In the genomic region with DNA sequence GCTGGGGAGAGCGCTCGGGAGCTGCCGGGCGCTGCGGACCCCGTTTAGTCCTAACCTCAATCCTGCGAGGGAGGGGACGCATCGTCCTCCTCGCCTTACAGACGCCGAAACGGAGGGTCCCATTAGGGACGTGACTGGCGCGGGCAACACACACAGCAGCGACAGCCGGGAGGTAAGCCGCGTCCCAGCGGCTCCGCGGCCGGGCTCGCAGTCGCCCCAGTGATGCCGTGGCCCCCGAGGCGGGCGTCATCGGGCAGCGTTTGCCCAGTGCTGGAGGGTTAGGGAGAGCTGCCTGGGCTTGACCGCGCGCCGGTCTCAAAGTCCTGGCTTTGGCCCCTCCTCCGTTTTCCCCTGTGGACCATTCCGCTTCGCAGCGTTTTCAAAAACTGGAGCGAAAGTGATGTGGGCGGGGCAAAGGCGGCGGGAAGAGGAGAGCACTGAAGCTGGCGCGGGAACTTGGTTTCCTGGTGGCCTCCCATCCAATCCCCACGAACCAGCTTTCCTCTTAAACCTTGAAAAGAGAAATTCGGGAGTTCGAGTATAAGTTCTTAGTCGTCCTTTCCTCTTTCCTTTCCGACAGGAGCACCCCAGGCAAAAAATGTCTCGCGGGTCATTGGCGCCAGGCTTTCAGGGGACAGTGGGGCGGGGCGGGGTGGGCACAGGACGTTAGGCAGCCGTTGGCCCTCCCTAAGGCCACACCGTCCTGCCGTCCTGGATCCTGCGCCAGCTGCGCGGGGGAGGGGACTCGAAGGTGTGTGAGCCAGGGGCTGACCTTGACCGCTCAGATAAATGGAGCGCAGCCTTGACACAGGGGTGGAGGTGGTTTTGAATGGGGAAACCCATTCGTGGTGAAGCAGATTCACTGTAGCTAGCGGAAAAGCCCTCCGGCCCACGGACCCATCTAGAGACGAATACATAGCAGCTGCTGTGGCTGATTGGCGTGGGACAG, we compare ENCODE assay signal across 1 cellular context.
TF ChIP-seq lines count a peak whose summit lies in the region.

No MANE protein-coding gene starts in this region.

TF ChIP-seq in PFSK-1, 5 proteins besides CTCF, POLR2A, EP300 and RAD21 (continued from another document):
- TF ChIP-seq, protein P1, sequence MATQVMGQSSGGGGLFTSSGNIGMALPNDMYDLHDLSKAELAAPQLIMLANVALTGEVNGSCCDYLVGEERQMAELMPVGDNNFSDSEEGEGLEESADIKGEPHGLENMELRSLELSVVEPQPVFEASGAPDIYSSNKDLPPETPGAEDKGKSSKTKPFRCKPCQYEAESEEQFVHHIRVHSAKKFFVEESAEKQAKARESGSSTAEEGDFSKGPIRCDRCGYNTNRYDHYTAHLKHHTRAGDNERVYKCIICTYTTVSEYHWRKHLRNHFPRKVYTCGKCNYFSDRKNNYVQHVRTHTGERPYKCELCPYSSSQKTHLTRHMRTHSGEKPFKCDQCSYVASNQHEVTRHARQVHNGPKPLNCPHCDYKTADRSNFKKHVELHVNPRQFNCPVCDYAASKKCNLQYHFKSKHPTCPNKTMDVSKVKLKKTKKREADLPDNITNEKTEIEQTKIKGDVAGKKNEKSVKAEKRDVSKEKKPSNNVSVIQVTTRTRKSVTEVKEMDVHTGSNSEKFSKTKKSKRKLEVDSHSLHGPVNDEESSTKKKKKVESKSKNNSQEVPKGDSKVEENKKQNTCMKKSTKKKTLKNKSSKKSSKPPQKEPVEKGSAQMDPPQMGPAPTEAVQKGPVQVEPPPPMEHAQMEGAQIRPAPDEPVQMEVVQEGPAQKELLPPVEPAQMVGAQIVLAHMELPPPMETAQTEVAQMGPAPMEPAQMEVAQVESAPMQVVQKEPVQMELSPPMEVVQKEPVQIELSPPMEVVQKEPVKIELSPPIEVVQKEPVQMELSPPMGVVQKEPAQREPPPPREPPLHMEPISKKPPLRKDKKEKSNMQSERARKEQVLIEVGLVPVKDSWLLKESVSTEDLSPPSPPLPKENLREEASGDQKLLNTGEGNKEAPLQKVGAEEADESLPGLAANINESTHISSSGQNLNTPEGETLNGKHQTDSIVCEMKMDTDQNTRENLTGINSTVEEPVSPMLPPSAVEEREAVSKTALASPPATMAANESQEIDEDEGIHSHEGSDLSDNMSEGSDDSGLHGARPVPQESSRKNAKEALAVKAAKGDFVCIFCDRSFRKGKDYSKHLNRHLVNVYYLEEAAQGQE (IDR thresholded peaks at IDR 0.05; ENCODE audit: insufficient read depth in 1 of 2, low read depth in 2 of 2, low read length in 2 of 2): 0 out of 4 replicates have a peak, but pooled peaks of 1 of the 2 experiments have one; percentile 36
TF ChIP-seq in PFSK-1: peak in this region for 3.
